ENCODE assay signal across 1 cellular context in the genomic region with DNA sequence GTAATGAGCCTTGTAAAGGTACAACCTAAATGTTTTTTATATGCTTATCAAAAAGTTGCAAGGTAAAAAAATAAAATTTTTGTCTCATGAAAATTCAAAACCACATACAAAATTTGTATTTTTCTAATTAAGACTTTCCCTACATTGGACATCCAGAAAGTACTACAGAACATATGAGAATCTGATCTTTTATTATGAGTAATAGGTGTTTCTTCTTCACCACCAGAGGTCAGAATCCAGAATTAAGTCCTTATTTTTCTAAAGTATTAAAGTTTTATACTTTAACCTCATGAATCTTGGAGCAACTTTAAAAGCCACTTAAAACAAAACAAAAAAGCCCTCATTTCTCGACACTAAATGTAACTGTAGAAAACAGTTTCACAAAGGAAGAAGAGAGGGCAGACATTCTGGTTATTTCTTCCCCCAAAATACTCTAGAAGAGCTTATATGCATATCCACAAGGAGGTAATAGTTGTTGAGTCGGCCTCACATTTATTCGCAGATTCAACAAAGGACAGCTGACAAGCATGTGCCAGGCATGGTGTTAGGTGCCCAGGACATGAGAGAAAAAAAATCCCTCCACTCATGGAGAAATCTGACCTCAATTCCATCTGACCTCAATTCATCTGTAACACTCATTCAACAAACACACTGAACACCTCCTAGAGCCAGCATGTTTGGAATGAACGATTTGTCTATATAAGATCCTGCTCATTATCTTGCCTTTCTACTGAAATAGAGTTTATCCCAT.
TF ChIP-seq lines count a peak whose summit lies in the region.

No MANE protein-coding gene starts in this region.

TF ChIP-seq in A549, 52 proteins besides CTCF, POLR2A, EP300 and RAD21 (continued from another document):
- no peak for TF ChIP-seq EHF (CRISPR knock-in tag; IDR thresholded peaks at IDR 0.05)
- TF ChIP-seq KDM1A (IDR thresholded peaks at IDR 0.05; ENCODE audit: low read depth): no peak
- no peak for TF ChIP-seq NFE2L2 (conservative IDR thresholded peaks at IDR 0.05; ENCODE audit: low read length)
